In genomic region chr11:70727021-70727420, GRCh38 we compare ENCODE assay signal across 7 cellular contexts.
"Had no signal": no experiment of that assay in that cellular context is flagged by ENCODE, and none has a peak within 500 bp of the region (broad histone marks: within the 10 kb centered on the region; RNA-seq: fewer than 3 reads in every experiment).

No MANE protein-coding gene starts in this region.

- H3K4me3 ChIP-seq: K562 had no signal

- ATAC-seq: K562 had no signal

- DNase-seq: IMR-90, KBM-7, KG1 had no signal

- H3K27ac ChIP-seq: HL-60, KMS-11 had no signal

- H3K4me2 ChIP-seq: KMS-11 had no signal

- FAIRE-seq: HTR-8/SVneo, K562 had no signal

- H3K9ac ChIP-seq: KMS-11 had no signal
